1 cellular context compared by ENCODE assay signal in the genomic region with DNA sequence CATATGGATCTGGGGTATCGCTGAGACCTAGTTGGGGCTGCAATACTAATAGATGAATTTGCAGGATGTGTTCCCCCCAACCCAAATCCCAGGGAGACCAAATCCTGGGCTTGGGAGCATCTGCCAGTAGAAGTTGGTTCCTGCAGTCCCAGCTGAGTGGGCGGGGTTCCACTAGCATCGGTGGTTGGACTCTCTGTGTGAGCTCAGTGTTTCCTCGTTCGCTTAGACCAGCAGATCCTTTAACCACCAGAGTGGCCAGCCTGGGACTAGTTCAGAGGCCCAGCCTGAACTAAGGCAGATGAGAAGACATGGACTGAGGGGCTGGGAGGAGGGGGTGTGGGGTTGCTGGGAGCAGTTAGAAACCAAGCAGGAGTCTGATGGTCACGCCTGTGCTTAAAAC.
TF ChIP-seq lines count a peak whose summit lies in the region.

No MANE protein-coding gene starts in this region.

TF ChIP-seq in A549, 52 proteins besides CTCF, POLR2A, EP300 and RAD21:
- TF ChIP-seq, protein P1, sequence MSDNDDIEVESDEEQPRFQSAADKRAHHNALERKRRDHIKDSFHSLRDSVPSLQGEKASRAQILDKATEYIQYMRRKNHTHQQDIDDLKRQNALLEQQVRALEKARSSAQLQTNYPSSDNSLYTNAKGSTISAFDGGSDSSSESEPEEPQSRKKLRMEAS (IDR thresholded peaks at IDR 0.05), result no peak
- TF ChIP-seq TFCP2L1 (CRISPR knock-in tag; IDR thresholded peaks at IDR 0.05) (no peak), CHD4 (IDR thresholded peaks at IDR 0.05; ENCODE audit: borderline replicate concordance) (no peak), RARB (CRISPR knock-in tag; IDR thresholded peaks at IDR 0.05) (no peak), CBX2 (IDR thresholded peaks at IDR 0.05; ENCODE audit: borderline replicate concordance, low read depth) (no peak), HOXB13 (CRISPR knock-in tag; IDR thresholded peaks at IDR 0.05; ENCODE audit: low read depth) (no peak), CEBPB (IDR thresholded peaks at IDR 0.05) (no peak), CBX8 (IDR thresholded peaks at IDR 0.05) (no peak), FOXS1 (CRISPR knock-in tag; IDR thresholded peaks at IDR 0.05) (no peak), MAZ (IDR thresholded peaks at IDR 0.05; ENCODE audit: borderline replicate concordance, low read depth, low read length) (no peak), RFX5 (IDR thresholded peaks at IDR 0.05) (no peak)
- TF ChIP-seq, protein P2, sequence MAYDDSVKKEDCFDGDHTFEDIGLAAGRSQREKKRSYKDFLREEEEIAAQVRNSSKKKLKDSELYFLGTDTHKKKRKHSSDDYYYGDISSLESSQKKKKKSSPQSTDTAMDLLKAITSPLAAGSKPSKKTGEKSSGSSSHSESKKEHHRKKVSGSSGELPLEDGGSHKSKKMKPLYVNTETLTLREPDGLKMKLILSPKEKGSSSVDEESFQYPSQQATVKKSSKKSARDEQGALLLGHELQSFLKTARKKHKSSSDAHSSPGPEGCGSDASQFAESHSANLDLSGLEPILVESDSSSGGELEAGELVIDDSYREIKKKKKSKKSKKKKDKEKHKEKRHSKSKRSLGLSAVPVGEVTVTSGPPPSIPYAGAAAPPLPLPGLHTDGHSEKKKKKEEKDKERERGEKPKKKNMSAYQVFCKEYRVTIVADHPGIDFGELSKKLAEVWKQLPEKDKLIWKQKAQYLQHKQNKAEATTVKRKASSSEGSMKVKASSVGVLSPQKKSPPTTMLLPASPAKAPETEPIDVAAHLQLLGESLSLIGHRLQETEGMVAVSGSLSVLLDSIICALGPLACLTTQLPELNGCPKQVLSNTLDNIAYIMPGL (CRISPR knock-in tag; IDR thresholded peaks at IDR 0.05; ENCODE audit: borderline replicate concordance), result no peak
- TF ChIP-seq, protein P3, sequence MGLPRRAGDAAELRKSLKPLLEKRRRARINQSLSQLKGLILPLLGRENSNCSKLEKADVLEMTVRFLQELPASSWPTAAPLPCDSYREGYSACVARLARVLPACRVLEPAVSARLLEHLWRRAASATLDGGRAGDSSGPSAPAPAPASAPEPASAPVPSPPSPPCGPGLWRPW (IDR thresholded peaks at IDR 0.05), result no peak
TF ChIP-seq in A549: peak in this region for 0.
